In genomic region chr9:38334234-38334633, GRCh38 we compare ENCODE assay signal across 11 cellular contexts. TPM values are rescaled to one million over a fixed set of nuclear protein-coding genes. Genes with fewer than 3 reads are reported as not detected.
DNase-seq lines count a peak whose midpoint lies in the region; ATAC-seq and TF ChIP-seq lines count a peak whose summit lies in the region.
"Had no signal": no experiment of that assay in that cellular context is flagged by ENCODE, and none has a peak within 500 bp of the region (broad histone marks: within the 10 kb centered on the region; RNA-seq: fewer than 3 reads in every experiment).

No MANE protein-coding gene starts in this region.

- H4K20me1 ChIP-seq in OCI-LY1 (ENCODE audit: insufficient read depth, low read length), result no peaks in the 10 kb centered on the region
- H4K20me1 ChIP-seq: BLaER1 treated with 17β-estradiol and CSF1 and Interleukin-3, amounts not matched to agents 10 nM and 100 nM had no signal

- POLR2A ChIA-PET in MCF 10A (lab: Yijun Ruan, JAX), result interaction anchor here (0.6 kb wide), 1 partner anchor 119 kb away, joined by 3 read pairs; no protein-coding TSS in a partner anchor

- TF ChIP-seq POLR2A in breast epithelium (IDR thresholded peaks at IDR 0.05), result no peak

- no TSS peak for BruUV-seq in MCF 10A (replicated peaks; lab: Mats Ljungman, UMichigan)

- no peak for ATAC-seq in upper lobe of right lung
- ATAC-seq: T-helper 17 cell had no signal

- no peak overlapping the region for H3K4me3 Mint-ChIP-seq in MCF 10A (ENCODE audit: unreplicated experiment)
- H3K4me3 Mint-ChIP-seq: stimulated activated naive CD8-positive, alpha-beta T cell treated with anti-CD3 and anti-CD28 coated beads, Interleukin-15, Interleukin-2, amounts not matched to agents 100 ng/mL and 50 ng/mL, for 24 hours; T-helper 17 cell had no signal

- no peak overlapping the region for H3K4me3 ChIP-seq in breast epithelium
- no peak overlapping the region for H3K4me3 ChIP-seq in OCI-LY1 (ENCODE audit: low read depth, low read length, poor library complexity, severe bottlenecking)
- no peak overlapping the region for H3K4me3 ChIP-seq in fibroblast of mammary gland (ENCODE audit: control insufficient read depth, low read depth, low read length)
- no peak overlapping the region for H3K4me3 ChIP-seq in upper lobe of right lung
- H3K4me3 ChIP-seq: BLaER1 treated with 17β-estradiol and CSF1 and Interleukin-3, amounts not matched to agents 10 nM and 100 nM had no signal

- H3K36me3 ChIP-seq in breast epithelium (no peaks in the 10 kb centered on the region), OCI-LY1 (ENCODE audit: insufficient read depth, low read length) (no peaks in the 10 kb centered on the region), upper lobe of right lung (no peaks in the 10 kb centered on the region)
- H3K36me3 ChIP-seq: BLaER1 treated with 17β-estradiol and CSF1 and Interleukin-3, amounts not matched to agents 10 nM and 100 nM had no signal

- H3K9ac ChIP-seq in OCI-LY1 (ENCODE audit: low read length), result no peak overlapping the region
- H3K9ac ChIP-seq: BLaER1 treated with 17β-estradiol and CSF1 and Interleukin-3, amounts not matched to agents 10 nM and 100 nM had no signal

- H3K9me3 ChIP-seq in breast epithelium (no peaks in the 10 kb centered on the region), OCI-LY1 (ENCODE audit: low read length) (no peaks in the 10 kb centered on the region), upper lobe of right lung (no peaks in the 10 kb centered on the region)

- no peaks in the 10 kb centered on the region for H3K9me3 Mint-ChIP-seq in MCF 10A (ENCODE audit: unreplicated experiment)
- H3K9me3 Mint-ChIP-seq: stimulated activated naive CD8-positive, alpha-beta T cell treated with anti-CD3 and anti-CD28 coated beads, Interleukin-15, Interleukin-2, amounts not matched to agents 100 ng/mL and 50 ng/mL, for 24 hours had no signal

- no peaks in the 10 kb centered on the region for H3K4me1 Mint-ChIP-seq in MCF 10A (ENCODE audit: insufficient read depth, unreplicated experiment)
- H3K4me1 Mint-ChIP-seq: T-helper 17 cell had no signal

- no peak overlapping the region for H2AFZ ChIP-seq in OCI-LY1 (ENCODE audit: low read length)

- DNase-seq in MCF 10A (ENCODE audit: unreplicated experiment), result peak; percentile 31
- no peak for DNase-seq in breast epithelium (ENCODE audit: low spot score in 2 of 2)
- DNase-seq in fibroblast of mammary gland (ENCODE audit: low read depth), result no peak
- no peak for DNase-seq in upper lobe of right lung
- DNase-seq in NCI-H1092 (lab: John Stamatoyannopoulos, UW), result no peak
- DNase-seq in DMS114 treated with DMSO at 0.1 percent for 48 hours (lab: John Stamatoyannopoulos, UW; ENCODE audit: unreplicated experiment), result no peak
- no peak for DNase-seq in NCI-H446 (lab: John Stamatoyannopoulos, UW)
- DNase-seq: T-helper 17 cell had no signal

- no peaks in the 10 kb centered on the region for H3K36me3 Mint-ChIP-seq in MCF 10A (ENCODE audit: insufficient read depth, unreplicated experiment)

- H3K4me2 ChIP-seq in OCI-LY1 (ENCODE audit: low read length), result no peak overlapping the region
- H3K4me2 ChIP-seq: BLaER1 treated with 17β-estradiol and CSF1 and Interleukin-3, amounts not matched to agents 10 nM and 100 nM had no signal

- H3K79me2 ChIP-seq in OCI-LY1 (ENCODE audit: insufficient read depth, low read length), result no peaks in the 10 kb centered on the region

- H3K4me1 ChIP-seq in breast epithelium (no peaks in the 10 kb centered on the region), OCI-LY1 (ENCODE audit: insufficient read depth, low read length, severe bottlenecking) (no peaks in the 10 kb centered on the region), upper lobe of right lung (no peaks in the 10 kb centered on the region)

- H3K27ac ChIP-seq in breast epithelium (no peak overlapping the region), OCI-LY1 (ENCODE audit: low read depth, low read length, poor library complexity, severe bottlenecking) (no peak overlapping the region), upper lobe of right lung (no peak overlapping the region)
- H3K27ac ChIP-seq: BLaER1 treated with 17β-estradiol and CSF1 and Interleukin-3, amounts not matched to agents 10 nM and 100 nM had no signal

- H3K27me3 Mint-ChIP-seq in MCF 10A (ENCODE audit: insufficient read depth, unreplicated experiment), result peaks cover 4% of the 10 kb centered on the region

- H3F3A ChIP-seq in OCI-LY1 (ENCODE audit: insufficient read depth, low read length), result no peaks in the 10 kb centered on the region

- CTCF ChIA-PET in MCF 10A (lab: Yijun Ruan, JAX), result interaction anchor here (0.6 to 1.6 kb wide), 2 partner anchors 9 to 157 kb away, joined by 3 read pairs; no protein-coding TSS in a partner anchor

- intact Hi-C loops in MCF 10A (cut with micrococcal nuclease) (no loop called here), breast epithelium (cut with DNase I; ENCODE audit: low total_unique reads) (no loop called here), upper lobe of right lung (cut with DNase I) (no loop called here)

- TF ChIP-seq CTCF in MCF 10A (IDR thresholded peaks at IDR 0.05; ENCODE audit: unreplicated experiment) (peak; percentile 17), breast epithelium (IDR thresholded peaks at IDR 0.05) (no peak), OCI-LY1 (IDR thresholded peaks at IDR 0.05; ENCODE audit: low read length) (peak; percentile 34; the same call in 1 of the 2 replicates), fibroblast of mammary gland (conservative IDR thresholded peaks at IDR 0.05; ENCODE audit: control insufficient read depth, insufficient read depth, low read depth, low read length) (peak; percentile 43), upper lobe of right lung (IDR thresholded peaks at IDR 0.05) (peak; percentile 23)

- no peaks in the 10 kb centered on the region for H3K9me2 ChIP-seq in OCI-LY1 (ENCODE audit: low read depth, low read length)

- no peak overlapping the region for H3K27ac Mint-ChIP-seq in MCF 10A (ENCODE audit: low read depth, unreplicated experiment)
- H3K27ac Mint-ChIP-seq: stimulated activated naive CD8-positive, alpha-beta T cell treated with anti-CD3 and anti-CD28 coated beads, Interleukin-15, Interleukin-2, amounts not matched to agents 100 ng/mL and 50 ng/mL, for 24 hours; T-helper 17 cell had no signal

- H3K27me3 ChIP-seq in breast epithelium (no peaks in the 10 kb centered on the region), OCI-LY1 (ENCODE audit: insufficient read depth, low read length) (no peaks in the 10 kb centered on the region), upper lobe of right lung (no peaks in the 10 kb centered on the region)
- H3K27me3 ChIP-seq: BLaER1 treated with 17β-estradiol and CSF1 and Interleukin-3, amounts not matched to agents 10 nM and 100 nM had no signal

RNA-seq across cellular contexts. Expression of gene ALDH1B1, which starts 58.3 kb away (rescaled TPM):
- total RNA-seq in MCF 10A (2022) (17.5 and 26.2 TPM in 2 replicates), breast epithelium (10 to 100 TPM; 10.2 to 18.4 (median 11.0) TPM), upper lobe of right lung (13.7 TPM)

Comparison
In these comparisons a context has a peak if more than half of its experiments do, and no peak if none do; other contexts are left out.
1. CTCF ChIP-seq: peak in MCF 10A (single experiment), OCI-LY1 (single experiment), fibroblast of mammary gland (single experiment) and upper lobe of right lung (single experiment); none in breast epithelium (0 of 3).